Comparison of ENCODE assay signal across 31 cellular contexts in genomic region chr2:179139506-179139905, GRCh38.
DNase-seq lines count a peak whose midpoint lies in the region; ATAC-seq and TF ChIP-seq lines count a peak whose summit lies in the region.
"Had no signal": no experiment of that assay in that cellular context is flagged by ENCODE, and none has a peak within 500 bp of the region (broad histone marks: within the 10 kb centered on the region; RNA-seq: fewer than 3 reads in every experiment).

No MANE protein-coding gene starts in this region.

- H3K36me3 Mint-ChIP-seq in activated CD4-positive, alpha-beta T cell treated with anti-CD3 and anti-CD28 coated beads, Interleukin-2, amount 10 ng/mL, durations not matched to agents 24 days and 14 days (ENCODE audit: low read depth): peaks cover 3% of the 10 kb centered on the region

- H3K79me1 ChIP-seq in IMR-90 (ENCODE audit: low read depth in 1 of 2, low read length in 2 of 2): no peaks in the 10 kb centered on the region

- no peaks in the 10 kb centered on the region for H3K27me3 ChIP-seq in mammary epithelial cell (ENCODE audit: insufficient read depth, low read length)
- no peaks in the 10 kb centered on the region for H3K27me3 ChIP-seq in breast epithelium
- no peaks in the 10 kb centered on the region for H3K27me3 ChIP-seq in IMR-90 (ENCODE audit: control insufficient read depth, insufficient read depth, low read length)
- H3K27me3 ChIP-seq in H7 (ENCODE audit: control insufficient read depth, insufficient read depth, low read length): no peaks in the 10 kb centered on the region
- H3K27me3 ChIP-seq: adrenal gland, body of pancreas, esophagus squamous epithelium, Peyer's patch, right atrium auricular region, upper lobe of right lung had no signal

- H3K4me1 ChIP-seq in mammary epithelial cell (ENCODE audit: insufficient read depth, low read length) (peaks cover 3% of the 10 kb centered on the region), breast epithelium (no peaks in the 10 kb centered on the region), IMR-90 (ENCODE audit: control insufficient read depth, insufficient read depth, low read length) (no peaks in the 10 kb centered on the region)
- H3K4me1 ChIP-seq: adrenal gland, body of pancreas, esophagus squamous epithelium, Peyer's patch, right atrium auricular region, upper lobe of right lung had no signal

- WGBS in mammary epithelial cell (ENCODE audit: low coverage, missing lambda C conversion rate): 100% methylated on average over 4 of the region's 4 CpGs
- 76% methylated on average over 2 of the region's 4 CpGs; no CpG with 5 or more reads in 1 of the 2 experiments for WGBS in IMR-90 (ENCODE audit: extremely low coverage in 2 of 2, insufficient read length in 1 of 2), 2 experiments

- no peak overlapping the region for H4K8ac ChIP-seq in IMR-90 (ENCODE audit: low read depth in 2 of 2, low read length in 2 of 2)

- no peak overlapping the region for H3K14ac ChIP-seq in IMR-90 (replicated peaks; ENCODE audit: low read depth, low read length)

- H3K36me3 ChIP-seq in mammary epithelial cell (ENCODE audit: insufficient read depth, low read length) (peaks cover 6% of the 10 kb centered on the region), breast epithelium (no peaks in the 10 kb centered on the region), IMR-90 (ENCODE audit: control insufficient read depth, insufficient read depth, low read length) (peaks cover 11% of the 10 kb centered on the region), H7 (replicated peaks; ENCODE audit: control insufficient read depth, insufficient read depth, low read length) (no peaks in the 10 kb centered on the region)
- H3K36me3 ChIP-seq: adrenal gland had no signal

- TF ChIP-seq CTCF in mammary epithelial cell (conservative IDR thresholded peaks at IDR 0.05 in 1 of 2, IDR thresholded peaks at IDR 0.05 in 1 of 2; ENCODE audit: extremely low read depth in 1 of 2, insufficient read depth in 1 of 2, low read depth in 1 of 2, low read length in 2 of 2): no peak
- no peak for TF ChIP-seq CTCF in breast epithelium (IDR thresholded peaks at IDR 0.05)
- no peak for TF ChIP-seq CTCF in IMR-90 (conservative IDR thresholded peaks at IDR 0.05; ENCODE audit: low read depth, low read length)

- H4K91ac ChIP-seq in IMR-90 (ENCODE audit: insufficient read depth, low read depth, low read length): no peak overlapping the region

- intact Hi-C loops in activated CD4-positive, alpha-beta T cell treated with anti-CD3 and anti-CD28 coated beads, Interleukin-2, amount 10 ng/mL, durations not matched to agents 24 days and 14 days (cut with micrococcal nuclease): no loop called here
- intact Hi-C loops in mammary epithelial cell (cut with micrococcal nuclease): no loop called here
- intact Hi-C loops in breast epithelium (cut with DNase I; ENCODE audit: low total_unique reads): no loop called here
- intact Hi-C loops in IMR-90 (cut with micrococcal nuclease): no loop called here

- TF ChIP-seq POLR2A in breast epithelium (IDR thresholded peaks at IDR 0.05) (no peak), IMR-90 (IDR thresholded peaks at IDR 0.05; ENCODE audit: low read depth, low read length) (no peak)

- H3K4me3 ChIP-seq in mammary epithelial cell (replicated peaks in 1 of 3; ENCODE audit: insufficient read depth in 1 of 3, low read depth in 2 of 3, low read length in 3 of 3) (no peak overlapping the region), breast epithelium (no peak overlapping the region), IMR-90 (ENCODE audit: insufficient read depth, low read depth, low read length) (no peak overlapping the region), H7 (ENCODE audit: insufficient read depth, low read depth, low read length) (no peak overlapping the region)
- H3K4me3 ChIP-seq: adrenal gland, body of pancreas, esophagus squamous epithelium, K562, Peyer's patch, right atrium auricular region, smooth muscle cell, upper lobe of right lung had no signal

- no peaks in the 10 kb centered on the region for H3K9me1 ChIP-seq in IMR-90 (ENCODE audit: insufficient read depth, low read length)

- no peak for TF ChIP-seq RAD21 in IMR-90 (IDR thresholded peaks at IDR 0.05; ENCODE audit: low read length)

- no peak overlapping the region for H3K9ac ChIP-seq in mammary epithelial cell (ENCODE audit: insufficient read depth, low read length)
- H3K9ac ChIP-seq in IMR-90 (ENCODE audit: low read depth, low read length): no peak overlapping the region

- H3K27ac Mint-ChIP-seq in activated CD4-positive, alpha-beta T cell treated with anti-CD3 and anti-CD28 coated beads, Interleukin-2, amount 10 ng/mL, durations not matched to agents 24 days and 14 days: no peak overlapping the region
- H3K27ac Mint-ChIP-seq: endodermal cell, mesothelial cell of epicardium had no signal

- H2BK15ac ChIP-seq in IMR-90 (ENCODE audit: low read depth, low read length): no peak overlapping the region

- dilution Hi-C loops in mammary epithelial cell (cut with HindIII; ENCODE audit: low sequenced_read_pairs): no loop called here
- dilution Hi-C loops in IMR-90 (cut with HindIII; ENCODE audit: low sequenced_read_pairs, unreplicated experiment): no loop called here

- no peak overlapping the region for H3K4ac ChIP-seq in IMR-90 (ENCODE audit: low read depth, low read length)

- no peak overlapping the region for H3K56ac ChIP-seq in IMR-90 (ENCODE audit: extremely low read depth, insufficient read depth, low read length)

- H3K4me3 Mint-ChIP-seq in activated CD4-positive, alpha-beta T cell treated with anti-CD3 and anti-CD28 coated beads, Interleukin-2, amount 10 ng/mL, durations not matched to agents 24 days and 14 days: no peak overlapping the region
- H3K4me3 Mint-ChIP-seq: endodermal cell, mesothelial cell of epicardium had no signal

- H3K27ac ChIP-seq in mammary epithelial cell (ENCODE audit: insufficient read depth, low read depth, low read length) (no peak overlapping the region), breast epithelium (no peak overlapping the region), IMR-90 (ENCODE audit: insufficient read depth, low read length) (no peak overlapping the region)
- H3K27ac ChIP-seq: adrenal gland, body of pancreas, esophagus squamous epithelium, Peyer's patch, right atrium auricular region, upper lobe of right lung had no signal

- CTCF ChIA-PET in mammary epithelial cell (lab: Charles Lee; ENCODE audit: low non-redundant PET): no interaction called here
- CTCF ChIA-PET in IMR-90 (lab: Yijun Ruan, JAX): interaction anchor here (0.6 kb wide), 1 partner anchor 312 kb away, joined by 4 read pairs; no protein-coding TSS in a partner anchor

- H2AFZ ChIP-seq in mammary epithelial cell (ENCODE audit: low read depth, low read length) (no peak overlapping the region), IMR-90 (replicated peaks; ENCODE audit: low read length, poor library complexity) (no peak overlapping the region)

- H3K9me3 ChIP-seq in mammary epithelial cell (replicated peaks; ENCODE audit: insufficient read depth, low read length) (no peaks in the 10 kb centered on the region), breast epithelium (no peaks in the 10 kb centered on the region), IMR-90 (ENCODE audit: control insufficient read depth, insufficient read depth, low read length) (no peaks in the 10 kb centered on the region)
- H3K9me3 ChIP-seq: adrenal gland, body of pancreas, esophagus squamous epithelium, Peyer's patch, right atrium auricular region, upper lobe of right lung had no signal

- no TSS peak for BruUV-seq in mammary epithelial cell (replicated peaks; lab: Mats Ljungman, UMichigan)
- no TSS peak for BruUV-seq in IMR-90 (replicated peaks; lab: Mats Ljungman, UMichigan)

- no peaks in the 10 kb centered on the region for H3K79me2 ChIP-seq in mammary epithelial cell (ENCODE audit: insufficient read depth, low read length)

- H3K4me1 Mint-ChIP-seq in activated CD4-positive, alpha-beta T cell treated with anti-CD3 and anti-CD28 coated beads, Interleukin-2, amount 10 ng/mL, durations not matched to agents 24 days and 14 days: no peaks in the 10 kb centered on the region
- H3K4me1 Mint-ChIP-seq: endodermal cell, mesothelial cell of epicardium had no signal

- H4K5ac ChIP-seq in IMR-90 (ENCODE audit: low read depth, low read length): no peak overlapping the region

- no peak overlapping the region for H2AK5ac ChIP-seq in IMR-90 (ENCODE audit: low read depth, low read length)

- DNase-seq in activated CD4-positive, alpha-beta T cell treated with anti-CD3 and anti-CD28 coated beads for 48 hours: peak; percentile 47
- no peak for DNase-seq in activated CD4-positive, alpha-beta T cell treated with anti-CD3 and anti-CD28 coated beads, Interleukin-2, amount 10 ng/mL, durations not matched to agents 24 days and 14 days
- DNase-seq in mammary epithelial cell (peak; percentile 12), breast epithelium (ENCODE audit: low spot score in 2 of 2) (no peak), IMR-90 (peak; percentile 28), H7 (no peak), LoVo (ENCODE audit: low spot score) (no peak)
- peak; percentile 44 for DNase-seq in stimulated activated CD8-positive, alpha-beta memory T cell treated with anti-CD3 and anti-CD28 coated beads, Interleukin-4, amount 100 ng/mL, for 48 hours
- DNase-seq: activated gamma-delta T cell; adrenal gland; body of pancreas; cerebellar nuclear complex; dermis blood vessel endothelial cell; DMS79; endodermal cell; esophagus squamous epithelium; GOT3; NCI-H1105; NCI-H187; NCI-H446 treated with DMSO at 0.1 percent for 48 hours; NCI-H774; Peyer's patch; posterior cingulate gyrus; SHP77; stimulated activated naive CD4-positive, alpha-beta T cell; T-helper 2 cell; upper lobe of right lung had no signal

- ATAC-seq in IMR-90 (ENCODE audit: low read depth): no peak
- ATAC-seq: body of pancreas, K562, upper lobe of right lung had no signal

- H3K23ac ChIP-seq in IMR-90 (ENCODE audit: low read depth, low read length): no peak overlapping the region

- no peaks in the 10 kb centered on the region for H3K9me3 Mint-ChIP-seq in activated CD4-positive, alpha-beta T cell treated with anti-CD3 and anti-CD28 coated beads, Interleukin-2, amount 10 ng/mL, durations not matched to agents 24 days and 14 days
- H3K9me3 Mint-ChIP-seq: endodermal cell, mesothelial cell of epicardium had no signal

- POLR2A ChIA-PET in IMR-90 (lab: Charles Lee; ENCODE audit: unreplicated experiment): no interaction called here

- H3K4me2 ChIP-seq in mammary epithelial cell (ENCODE audit: insufficient read depth, low read depth, low read length): no peak overlapping the region
- H3K4me2 ChIP-seq in IMR-90 (ENCODE audit: low read depth, low read length): no peak overlapping the region
- H3K4me2 ChIP-seq: smooth muscle cell had no signal

- no peak overlapping the region for H2BK120ac ChIP-seq in IMR-90 (ENCODE audit: low read depth, low read length)

- H4K20me1 ChIP-seq in mammary epithelial cell (ENCODE audit: insufficient read depth, low read length) (no peaks in the 10 kb centered on the region), IMR-90 (ENCODE audit: insufficient read depth, low read length) (no peaks in the 10 kb centered on the region; the same call in 1 of the 2 replicates)

- in situ Hi-C loops in mammary epithelial cell (cut with MboI; ENCODE audit: low sequenced_read_pairs in 2 of 2): loop anchor here in 1 of 2 donors (25.0 kb wide), 1 partner anchor 352 kb away; no protein-coding TSS in a partner anchor
- in situ Hi-C loops in IMR-90 (cut with MboI; ENCODE audit: low sequenced_read_pairs): no loop called here

- H2BK20ac ChIP-seq in IMR-90 (ENCODE audit: low read depth, low read length): no peak overlapping the region

- no peak overlapping the region for H2AK9ac ChIP-seq in IMR-90 (replicated peaks; ENCODE audit: low read depth, low read length, poor library complexity)

- no peak overlapping the region for H3K18ac ChIP-seq in IMR-90 (ENCODE audit: low read depth, low read length)

- H2BK5ac ChIP-seq in IMR-90 (ENCODE audit: low read depth, low read length, poor library complexity, severe bottlenecking): no peak overlapping the region

- H3K27me3 Mint-ChIP-seq in activated CD4-positive, alpha-beta T cell treated with anti-CD3 and anti-CD28 coated beads, Interleukin-2, amount 10 ng/mL, durations not matched to agents 24 days and 14 days: no peaks in the 10 kb centered on the region

Comparison
In these comparisons a context has a peak if more than half of its experiments do, and no peak if none do; other contexts are left out.
1. DNase-seq: peak in activated CD4-positive, alpha-beta T cell treated with anti-CD3 and anti-CD28 coated beads for 48 hours (single experiment), mammary epithelial cell (single experiment), IMR-90 (single experiment) and stimulated activated CD8-positive, alpha-beta memory T cell treated with anti-CD3 and anti-CD28 coated beads, Interleukin-4, amount 100 ng/mL, for 48 hours (single experiment); none in activated CD4-positive, alpha-beta T cell treated with anti-CD3 and anti-CD28 coated beads, Interleukin-2, amount 10 ng/mL, durations not matched to agents 24 days and 14 days (single experiment), breast epithelium (0 of 2), H7 (single experiment) and LoVo (single experiment).